In genomic region chr1:38030596-38031512, GRCh38 we compare ENCODE assay signal across 11 cellular contexts. TPM values are rescaled to one million over a fixed set of nuclear protein-coding genes. Genes with fewer than 3 reads are reported as not detected.
DNase-seq lines count a peak whose midpoint lies in the region; TF ChIP-seq lines count a peak whose summit lies in the region.
"Had no signal": no experiment of that assay in that cellular context is flagged by ENCODE, and none has a peak within 500 bp of the region (broad histone marks: within the 10 kb centered on the region; RNA-seq: fewer than 3 reads in every experiment).

No MANE protein-coding gene starts in this region.

- BruUV-seq in mammary epithelial cell (replicated peaks; lab: Mats Ljungman, UMichigan) (no TSS peak), MCF 10A (replicated peaks; lab: Mats Ljungman, UMichigan) (no TSS peak)

- no peak overlapping the region for H3K4me3 Mint-ChIP-seq in MCF 10A (ENCODE audit: unreplicated experiment)
- H3K4me3 Mint-ChIP-seq in activated T-helper 1 cell treated with anti-CD3 and anti-CD28 coated beads, Interleukin-12 subunit alpha, Interleukin-12 subunit beta, Interleukin-2, Interleukin-4 antibody, amounts not matched to agents 30 ng/mL and 10 ng/mL and 1 ng/mL, durations not matched to agents 14 hours and 24 hours and 36 hours, result peak overlapping the region; percentile 46

- no peaks in the 10 kb centered on the region for H3K27me3 ChIP-seq in mammary epithelial cell (ENCODE audit: insufficient read depth, low read length)
- H3K27me3 ChIP-seq in iPS-20b (ENCODE audit: insufficient read depth, low read length), result no peaks in the 10 kb centered on the region
- no peaks in the 10 kb centered on the region for H3K27me3 ChIP-seq in testis
- no peaks in the 10 kb centered on the region for H3K27me3 ChIP-seq in BE2C

- H3K9ac ChIP-seq in mammary epithelial cell (ENCODE audit: insufficient read depth, low read length) (no peak overlapping the region), iPS-20b (ENCODE audit: low read depth, low read length) (peak overlapping the region; percentile 36; the same call in 1 of the 2 replicates)

- H3K9me3 ChIP-seq in mammary epithelial cell (replicated peaks; ENCODE audit: insufficient read depth, low read length), result no peaks in the 10 kb centered on the region
- no peaks in the 10 kb centered on the region for H3K9me3 ChIP-seq in iPS-20b (ENCODE audit: insufficient read depth, low read depth, low read length)
- H3K9me3 ChIP-seq in testis, result no peaks in the 10 kb centered on the region
- H3K9me3 ChIP-seq in BE2C, result no peaks in the 10 kb centered on the region

- H3K36me3 Mint-ChIP-seq in MCF 10A (ENCODE audit: insufficient read depth, unreplicated experiment), result peaks cover 15% of the 10 kb centered on the region
- H3K36me3 Mint-ChIP-seq in activated T-helper 1 cell treated with anti-CD3 and anti-CD28 coated beads, Interleukin-12 subunit alpha, Interleukin-12 subunit beta, Interleukin-2, Interleukin-4 antibody, amounts not matched to agents 30 ng/mL and 10 ng/mL and 1 ng/mL, durations not matched to agents 14 hours and 24 hours and 36 hours (ENCODE audit: low read depth), result peaks cover 16% of the 10 kb centered on the region

- peaks cover 39% of the 10 kb centered on the region for H3K4me1 Mint-ChIP-seq in MCF 10A (ENCODE audit: insufficient read depth, unreplicated experiment)
- H3K4me1 Mint-ChIP-seq in activated T-helper 1 cell treated with anti-CD3 and anti-CD28 coated beads, Interleukin-12 subunit alpha, Interleukin-12 subunit beta, Interleukin-2, Interleukin-4 antibody, amounts not matched to agents 30 ng/mL and 10 ng/mL and 1 ng/mL, durations not matched to agents 14 hours and 24 hours and 36 hours (ENCODE audit: low read depth), result peaks cover 58% of the 10 kb centered on the region

- H2AFZ ChIP-seq in mammary epithelial cell (ENCODE audit: low read depth, low read length), result peak overlapping the region; percentile 57

- H3K36me3 ChIP-seq in mammary epithelial cell (ENCODE audit: insufficient read depth, low read length) (no peaks in the 10 kb centered on the region), iPS-20b (ENCODE audit: insufficient read depth, low read depth, low read length) (peaks cover 5% of the 10 kb centered on the region), testis (ENCODE audit: low read depth, missing control alignments) (no peaks in the 10 kb centered on the region), BE2C (no peaks in the 10 kb centered on the region)

- peaks cover 54% of the 10 kb centered on the region for H3K4me1 ChIP-seq in mammary epithelial cell (ENCODE audit: insufficient read depth, low read length)
- H3K4me1 ChIP-seq in iPS-20b (ENCODE audit: insufficient read depth, low read length), result peaks cover 27% of the 10 kb centered on the region
- H3K4me1 ChIP-seq in testis, result peaks cover 32% of the 10 kb centered on the region
- peaks cover 31% of the 10 kb centered on the region for H3K4me1 ChIP-seq in BE2C

- no peak for DNase-seq in mammary epithelial cell
- DNase-seq in MCF 10A (ENCODE audit: unreplicated experiment), result no peak
- DNase-seq in activated T-helper 1 cell treated with anti-CD3 and anti-CD28 coated beads, Interleukin-12 subunit alpha, Interleukin-12 subunit beta, Interleukin-2, Interleukin-4 antibody, amounts not matched to agents 30 ng/mL and 10 ng/mL and 1 ng/mL, durations not matched to agents 14 hours and 24 hours and 36 hours (ENCODE audit: low spot score), result no peak
- DNase-seq in testis, result peak; percentile 83
- no peak for DNase-seq in anterior cingulate cortex (lab: John Stamatoyannopoulos, UW)
- DNase-seq in NCI-H774 (lab: John Stamatoyannopoulos, UW), result no peak
- no peak for DNase-seq in BE2C
- DNase-seq: NCI-H2107, SHP77 treated with DMSO at 0.1 percent for 48 hours had no signal

- H3K4me2 ChIP-seq in mammary epithelial cell (ENCODE audit: insufficient read depth, low read depth, low read length), result peak overlapping the region; percentile 75

- no peaks in the 10 kb centered on the region for H3K9me3 Mint-ChIP-seq in MCF 10A (ENCODE audit: unreplicated experiment)
- H3K9me3 Mint-ChIP-seq in activated T-helper 1 cell treated with anti-CD3 and anti-CD28 coated beads, Interleukin-12 subunit alpha, Interleukin-12 subunit beta, Interleukin-2, Interleukin-4 antibody, amounts not matched to agents 30 ng/mL and 10 ng/mL and 1 ng/mL, durations not matched to agents 14 hours and 24 hours and 36 hours, result no peaks in the 10 kb centered on the region

- in situ Hi-C loops in mammary epithelial cell (cut with MboI; ENCODE audit: low sequenced_read_pairs in 2 of 2), result loop anchor here in 1 of 2 donors (25.0 kb wide), 1 partner anchor 556 kb away; no protein-coding TSS in a partner anchor

- dilution Hi-C loops in mammary epithelial cell (cut with HindIII; ENCODE audit: low sequenced_read_pairs), result no loop called here

- H3K27me3 Mint-ChIP-seq in MCF 10A (ENCODE audit: insufficient read depth, unreplicated experiment), result no peaks in the 10 kb centered on the region
- H3K27me3 Mint-ChIP-seq in activated T-helper 1 cell treated with anti-CD3 and anti-CD28 coated beads, Interleukin-12 subunit alpha, Interleukin-12 subunit beta, Interleukin-2, Interleukin-4 antibody, amounts not matched to agents 30 ng/mL and 10 ng/mL and 1 ng/mL, durations not matched to agents 14 hours and 24 hours and 36 hours (ENCODE audit: insufficient read depth), result peaks cover 2% of the 10 kb centered on the region

- CTCF ChIA-PET in mammary epithelial cell (lab: Charles Lee; ENCODE audit: low non-redundant PET), result no interaction called here
- CTCF ChIA-PET in MCF 10A (lab: Yijun Ruan, JAX), result interaction anchor here (0.8 to 1.8 kb wide), 6 partner anchors 9 to 804 kb away, joined by 3 to 7 read pairs (median 4); no protein-coding TSS in a partner anchor

- intact Hi-C loops in mammary epithelial cell (cut with micrococcal nuclease) (no loop called here), MCF 10A (cut with micrococcal nuclease) (no loop called here), testis (cut with DNase I; ENCODE audit: low total_unique reads) (no loop called here)
- intact Hi-C loops in activated T-helper 1 cell treated with anti-CD3 and anti-CD28 coated beads, Interleukin-12 subunit alpha, Interleukin-12 subunit beta, Interleukin-2, Interleukin-4 antibody, amounts not matched to agents 30 ng/mL and 10 ng/mL and 1 ng/mL, durations not matched to agents 14 hours and 24 hours and 36 hours (cut with micrococcal nuclease), result loop anchor here (1.0 to 5.0 kb wide), 2 partner anchors 496 to 826 kb away; partner anchors contain the start of gene RRAGC

- H3K27ac ChIP-seq in mammary epithelial cell (ENCODE audit: insufficient read depth, low read depth, low read length) (no peak overlapping the region), iPS-20b (ENCODE audit: low read length) (no peak overlapping the region), testis (peak overlapping the region; percentile 35 to 39)

- no peak overlapping the region for H3K27ac Mint-ChIP-seq in MCF 10A (ENCODE audit: low read depth, unreplicated experiment)
- peak overlapping the region; percentile 90 for H3K27ac Mint-ChIP-seq in activated T-helper 1 cell treated with anti-CD3 and anti-CD28 coated beads, Interleukin-12 subunit alpha, Interleukin-12 subunit beta, Interleukin-2, Interleukin-4 antibody, amounts not matched to agents 30 ng/mL and 10 ng/mL and 1 ng/mL, durations not matched to agents 14 hours and 24 hours and 36 hours

- WGBS in mammary epithelial cell (ENCODE audit: low coverage, missing lambda C conversion rate), result 58% methylated on average over 15 of the region's 17 CpGs
- 61 to 83% methylated on average over 11 to 14 of the region's 17 CpGs for WGBS in testis, 2 donors

- no peak for TF ChIP-seq CTCF in mammary epithelial cell (conservative IDR thresholded peaks at IDR 0.05 in 1 of 2, IDR thresholded peaks at IDR 0.05 in 1 of 2; ENCODE audit: extremely low read depth in 1 of 2, insufficient read depth in 1 of 2, low read depth in 1 of 2, low read length in 2 of 2)
- TF ChIP-seq CTCF in MCF 10A (IDR thresholded peaks at IDR 0.05; ENCODE audit: unreplicated experiment), result no peak
- no peak for TF ChIP-seq CTCF in testis (IDR thresholded peaks at IDR 0.05)
- TF ChIP-seq CTCF in BE2C (IDR thresholded peaks at IDR 0.05; ENCODE audit: low read depth, low read length), result no peak

- no peak for TF ChIP-seq POLR2A in testis (IDR thresholded peaks at IDR 0.05)

- H4K20me1 ChIP-seq in mammary epithelial cell (ENCODE audit: insufficient read depth, low read length), result no peaks in the 10 kb centered on the region

- H3K4me3 ChIP-seq in mammary epithelial cell (replicated peaks in 1 of 3; ENCODE audit: insufficient read depth in 1 of 3, low read depth in 2 of 3, low read length in 3 of 3) (no peak overlapping the region), iPS-20b (ENCODE audit: low read length) (no peak overlapping the region), testis (no peak overlapping the region), BE2C (ENCODE audit: low read depth, low read length) (no peak overlapping the region)
- H3K4me3 ChIP-seq: coronary artery had no signal

- POLR2A ChIA-PET in MCF 10A (lab: Yijun Ruan, JAX), result interaction anchor here (1.2 to 1.7 kb wide), 2 partner anchors 18 to 108 kb away, joined by 3 to 7 read pairs; no protein-coding TSS in a partner anchor

- H3K79me2 ChIP-seq in mammary epithelial cell (ENCODE audit: insufficient read depth, low read length), result no peaks in the 10 kb centered on the region

RNA-seq across cellular contexts. Expression of gene POU3F1, which starts 15.7 kb away (rescaled TPM):
- total RNA-seq in mammary epithelial cell (under 1 TPM; 0.17 to 0.59 TPM), MCF 10A (2022) (0.14 TPM in 1 of 2 replicates, not detected in the other), testis (1 to 10 TPM; 6.0 to 6.8 TPM)
- polyA plus RNA-seq in mammary epithelial cell (0.05 TPM), testis (ENCODE audit: insufficient read depth, low read depth, low replicate concordance) (1.6 TPM)
- polyA minus RNA-seq in mammary epithelial cell, result not detected
- 1.5 and 1.8 TPM in 2 replicates for total RNA-seq in activated T-helper 1 cell treated with anti-CD3 and anti-CD28 coated beads, Interleukin-12 subunit alpha, Interleukin-12 subunit beta, Interleukin-2, Interleukin-4 antibody, amounts not matched to agents 30 ng/mL and 10 ng/mL and 1 ng/mL, durations not matched to agents 14 hours and 24 hours and 36 hours
- 0.91 TPM for polyA plus RNA-seq in BE2C (2012; ENCODE audit: insufficient read depth, insufficient read length, low read depth)

RNA-seq across cellular contexts. Expression of gene UTP11, which starts 18.3 kb away (rescaled TPM):
- total RNA-seq in mammary epithelial cell, result 10 to 100 TPM; 34.0 to 42.1 TPM
- polyA plus RNA-seq in mammary epithelial cell, result 27.0 TPM
- 11.9 TPM for polyA minus RNA-seq in mammary epithelial cell
- 66.5 and 70.3 TPM in 2 replicates for total RNA-seq in MCF 10A (2022)
- total RNA-seq in activated T-helper 1 cell treated with anti-CD3 and anti-CD28 coated beads, Interleukin-12 subunit alpha, Interleukin-12 subunit beta, Interleukin-2, Interleukin-4 antibody, amounts not matched to agents 30 ng/mL and 10 ng/mL and 1 ng/mL, durations not matched to agents 14 hours and 24 hours and 36 hours, result 106 and 108 TPM in 2 replicates
- 10 to 100 TPM; 35.6 to 42.4 TPM for total RNA-seq in testis
- 43.3 TPM for polyA plus RNA-seq in testis (ENCODE audit: insufficient read depth, low read depth, low replicate concordance)
- 27.7 TPM for polyA plus RNA-seq in BE2C (2012; ENCODE audit: insufficient read depth, insufficient read length, low read depth)

RNA-seq across cellular contexts. Expression of gene FHL3, which starts 25.5 kb away (rescaled TPM):
- total RNA-seq in mammary epithelial cell, result 10 to 100 TPM; 21.5 to 29.0 TPM
- polyA plus RNA-seq in mammary epithelial cell, result 15.6 TPM
- polyA minus RNA-seq in mammary epithelial cell, result 77.3 TPM
- total RNA-seq in MCF 10A (2022), result 13.5 and 18.8 TPM in 2 replicates
- 32.5 and 35.7 TPM in 2 replicates for total RNA-seq in activated T-helper 1 cell treated with anti-CD3 and anti-CD28 coated beads, Interleukin-12 subunit alpha, Interleukin-12 subunit beta, Interleukin-2, Interleukin-4 antibody, amounts not matched to agents 30 ng/mL and 10 ng/mL and 1 ng/mL, durations not matched to agents 14 hours and 24 hours and 36 hours
- 10 to 100 TPM; 21.3 to 28.7 TPM for total RNA-seq in testis
- polyA plus RNA-seq in testis (ENCODE audit: insufficient read depth, low read depth, low replicate concordance), result 20.7 TPM
- polyA plus RNA-seq in BE2C (2012; ENCODE audit: insufficient read depth, insufficient read length, low read depth), result 40.6 TPM

RNA-seq across cellular contexts. Expression of gene SF3A3, which starts 41.0 kb away (rescaled TPM):
- 10 to 100 TPM; 55.7 to 73.8 TPM for total RNA-seq in mammary epithelial cell
- polyA plus RNA-seq in mammary epithelial cell, result 45.0 TPM
- 304 TPM for polyA minus RNA-seq in mammary epithelial cell
- 55.6 and 61.7 TPM in 2 replicates for total RNA-seq in MCF 10A (2022)
- total RNA-seq in activated T-helper 1 cell treated with anti-CD3 and anti-CD28 coated beads, Interleukin-12 subunit alpha, Interleukin-12 subunit beta, Interleukin-2, Interleukin-4 antibody, amounts not matched to agents 30 ng/mL and 10 ng/mL and 1 ng/mL, durations not matched to agents 14 hours and 24 hours and 36 hours, result 136 and 138 TPM in 2 replicates
- 10 to 100 TPM; 59.3 to 74.6 TPM for total RNA-seq in testis
- polyA plus RNA-seq in testis (ENCODE audit: insufficient read depth, low read depth, low replicate concordance), result 87.5 TPM
- 74.2 TPM for polyA plus RNA-seq in BE2C (2012; ENCODE audit: insufficient read depth, insufficient read length, low read depth)

Comparison
In these comparisons a context has a peak if more than half of its experiments do, and no peak if none do; other contexts are left out.
1. H3K27ac ChIP-seq: peak in testis (2 of 2); none in mammary epithelial cell (single experiment) and iPS-20b (single experiment).